Comparison of ENCODE assay signal across 8 cellular contexts in the genomic region with DNA sequence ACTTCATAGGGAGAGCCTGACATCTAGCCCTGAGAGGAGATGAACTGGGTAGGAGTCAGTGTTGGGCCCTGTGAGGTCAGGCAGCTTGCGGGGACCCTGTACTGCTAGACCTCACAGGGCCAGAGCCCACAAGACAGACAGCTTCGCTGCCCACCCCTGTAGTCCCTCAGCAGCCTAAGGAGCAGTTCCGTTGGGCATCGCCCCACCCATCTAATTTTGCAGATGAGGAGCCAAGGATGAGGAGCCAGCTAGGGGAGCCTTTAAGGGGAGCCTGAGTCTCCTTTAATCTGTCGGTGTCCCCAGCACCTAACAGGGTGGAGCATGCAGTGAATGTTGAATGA. TPM values are rescaled to one million over a fixed set of nuclear protein-coding genes. Genes with fewer than 3 reads are reported as not detected.
DNase-seq lines count a peak whose midpoint lies in the region; ATAC-seq, FAIRE-seq and TF ChIP-seq lines count a peak whose summit lies in the region.

No MANE protein-coding gene starts in this region.

- in situ Hi-C loops in IMR-90 (cut with MboI; ENCODE audit: low sequenced_read_pairs) (no loop called here), HepG2 (cut with HindIII; ENCODE audit: extremely low pct_ligation_motif_present, low pct_unique_long_range_greater_than_20kb) (no loop called here)

- DNase-seq in IMR-90 = peak; percentile 6
- no peak for DNase-seq in MCF 10A (ENCODE audit: unreplicated experiment)
- DNase-seq in HepG2 (ENCODE audit: low spot score) = no peak
- DNase-seq in NCI-H2029 (lab: John Stamatoyannopoulos, UW) = no peak
- no peak for DNase-seq in dermis blood vessel endothelial cell

- H3K27ac Mint-ChIP-seq in MCF 10A (ENCODE audit: low read depth, unreplicated experiment) = peak overlapping the region; percentile 99

- H3K27me3 ChIP-seq in IMR-90 (ENCODE audit: control insufficient read depth, insufficient read depth, low read length) (no peaks in the 10 kb centered on the region), HepG2 (ENCODE audit: control insufficient read depth in 1 of 2, insufficient read depth in 2 of 2, low read length in 2 of 2) (no peaks in the 10 kb centered on the region; a peak in 1 of 5 replicates), thymus (ENCODE audit: control insufficient read depth, insufficient read depth) (no peaks in the 10 kb centered on the region)

- no CpG with 5 or more reads among the region's 5 CpGs for WGBS in IMR-90 (ENCODE audit: extremely low coverage in 2 of 2, insufficient read length in 1 of 2), 2 experiments
- 0% methylated on average over 5 of the region's 5 CpGs for WGBS in HepG2 (ENCODE audit: low lambda C conversion rate)
- 31% methylated on average over 5 of the region's 5 CpGs for WGBS in thymus

- H2AK5ac ChIP-seq in IMR-90 (ENCODE audit: low read depth, low read length) = peak overlapping the region; percentile 71

- CTCF ChIA-PET in IMR-90 (lab: Yijun Ruan, JAX) (interaction anchor here (1.4 to 1.6 kb wide), 2 partner anchors 26 to 98 kb away, joined by 4 read pairs; no protein-coding TSS in a partner anchor), MCF 10A (lab: Yijun Ruan, JAX) (interaction anchor here (0.6 to 4.4 kb wide), 5 partner anchors 8 to 295 kb away, joined by 3 to 28 read pairs (median 3); no protein-coding TSS in a partner anchor), HepG2 (lab: Yijun Ruan, JAX; ENCODE audit: low intra/inter-chr PET ratio, low total read pairs) (no interaction called here)

- H3K56ac ChIP-seq in IMR-90 (ENCODE audit: extremely low read depth, insufficient read depth, low read length) = peak overlapping the region; percentile 54

- no peak for TF ChIP-seq EP300 in HepG2 (IDR thresholded peaks at IDR 0.05; ENCODE audit: low read depth in 2 of 2, low read length in 2 of 2)
- no peak for TF ChIP-seq EP300 in HepG2 (CRISPR knock-in tag; IDR thresholded peaks at IDR 0.05; ENCODE audit: borderline replicate concordance)

- peak overlapping the region; percentile 99 for H3K4me3 Mint-ChIP-seq in MCF 10A (ENCODE audit: unreplicated experiment)

- H3K27me3 Mint-ChIP-seq in MCF 10A (ENCODE audit: insufficient read depth, unreplicated experiment) = no peaks in the 10 kb centered on the region

- H3K36me3 ChIP-seq in IMR-90 (ENCODE audit: control insufficient read depth, insufficient read depth, low read length) (peaks cover 32% of the 10 kb centered on the region), HepG2 (replicated peaks in 1 of 2; ENCODE audit: control insufficient read depth in 1 of 2, insufficient read depth in 2 of 2, low read length in 2 of 2) (peaks cover 26 to 27% of the 10 kb centered on the region in 2 experiments), thymus (ENCODE audit: control insufficient read depth, insufficient read depth) (peaks cover 22% of the 10 kb centered on the region)

- H3K4me3 ChIP-seq in IMR-90 (ENCODE audit: insufficient read depth, low read depth, low read length) (peak overlapping the region; percentile 81), HepG2 (replicated peaks in 1 of 3; ENCODE audit: insufficient read depth in 1 of 3, low read depth in 2 of 3, low read length in 3 of 3) (peak overlapping the region; percentile 61 to 97 (median 87)), thymus (ENCODE audit: low read length) (peak overlapping the region; percentile 79)

- dilution Hi-C loops in IMR-90 (cut with HindIII; ENCODE audit: low sequenced_read_pairs, unreplicated experiment) = no loop called here

- H3K27ac ChIP-seq in IMR-90 (ENCODE audit: insufficient read depth, low read length) (peak overlapping the region; percentile 61), HepG2 (ENCODE audit: extremely low read length, insufficient read depth, low read length) (peak overlapping the region; percentile 45), thymus (ENCODE audit: low read depth) (no peak overlapping the region)

- peak overlapping the region; percentile 78 to 79 for H4K8ac ChIP-seq in IMR-90 (ENCODE audit: low read depth in 2 of 2, low read length in 2 of 2)

- peak overlapping the region; percentile 0 for H2AK9ac ChIP-seq in IMR-90 (replicated peaks; ENCODE audit: low read depth, low read length, poor library complexity)

- BruUV-seq in IMR-90 (replicated peaks; lab: Mats Ljungman, UMichigan) (no TSS peak), MCF 10A (replicated peaks; lab: Mats Ljungman, UMichigan) (no TSS peak), HepG2 (replicated peaks; lab: Mats Ljungman, UMichigan) (TSS peak; percentile 55)

- peaks cover 26% of the 10 kb centered on the region for H3K79me2 ChIP-seq in HepG2 (ENCODE audit: insufficient read depth, low read length)

- H4K5ac ChIP-seq in IMR-90 (ENCODE audit: low read depth, low read length) = peak overlapping the region; percentile 53

- no peak for TF ChIP-seq RAD21 in IMR-90 (IDR thresholded peaks at IDR 0.05; ENCODE audit: low read length)
- no peak for TF ChIP-seq RAD21 in HepG2 (CRISPR knock-in tag; IDR thresholded peaks at IDR 0.05)

- peak overlapping the region; percentile 87 for H3K4me2 ChIP-seq in IMR-90 (ENCODE audit: low read depth, low read length)
- peak overlapping the region; percentile 85 for H3K4me2 ChIP-seq in HepG2 (ENCODE audit: low read depth, low read length)

- H3K9me3 ChIP-seq in IMR-90 (ENCODE audit: control insufficient read depth, insufficient read depth, low read length) = no peaks in the 10 kb centered on the region
- H3K9me3 ChIP-seq in HepG2 (ENCODE audit: low read length) = no peaks in the 10 kb centered on the region
- no peaks in the 10 kb centered on the region for H3K9me3 ChIP-seq in thymus (ENCODE audit: control insufficient read depth)

- peak overlapping the region; percentile 2; the same call in 1 of the 2 replicates for H3K18ac ChIP-seq in IMR-90 (ENCODE audit: low read depth, low read length)

- H3K9me3 Mint-ChIP-seq in MCF 10A (ENCODE audit: unreplicated experiment) = no peaks in the 10 kb centered on the region

- POLR2A ChIA-PET in IMR-90 (lab: Charles Lee; ENCODE audit: unreplicated experiment) (interaction anchor here (0.7 to 2.1 kb wide), 2 partner anchors 16 to 25 kb away, joined by 8 to 15 read pairs; no protein-coding TSS in a partner anchor), MCF 10A (lab: Yijun Ruan, JAX) (interaction anchor here (0.6 to 8.3 kb wide), 12 partner anchors 8 to 1524 kb away, joined by 3 to 135 read pairs (median 5); a partner anchor contains a TSS), HepG2 (lab: Yijun Ruan, JAX) (interaction anchor here (1.3 to 6.6 kb wide), 13 partner anchors 9 to 237 kb away, joined by 4 to 104 read pairs (median 12); a partner anchor contains a TSS)

- intact Hi-C loops in IMR-90 (cut with micrococcal nuclease) (loop anchor here (2.0 kb wide), 1 partner anchor 16 kb away; a partner anchor contains a TSS), MCF 10A (cut with micrococcal nuclease) (no loop called here), HepG2 (cut with micrococcal nuclease; ENCODE audit: unreplicated experiment) (loop anchor here (1.0 to 5.0 kb wide), 5 partner anchors 16 to 103 kb away; a partner anchor contains a TSS)

- H2BK120ac ChIP-seq in IMR-90 (ENCODE audit: low read depth, low read length) = no peak overlapping the region

- H3K36me3 Mint-ChIP-seq in MCF 10A (ENCODE audit: insufficient read depth, unreplicated experiment) = peaks cover 38% of the 10 kb centered on the region

- peak overlapping the region; percentile 80; the same call in 1 of the 2 replicates for H3K23ac ChIP-seq in IMR-90 (ENCODE audit: low read depth, low read length)

- H4K91ac ChIP-seq in IMR-90 (ENCODE audit: insufficient read depth, low read depth, low read length) = peak overlapping the region; percentile 37

- H2AFZ ChIP-seq in IMR-90 (replicated peaks; ENCODE audit: low read length, poor library complexity) = peak overlapping the region; percentile 96
- H2AFZ ChIP-seq in HepG2 (ENCODE audit: low read length) = no peak overlapping the region

- no peak overlapping the region for H2BK20ac ChIP-seq in IMR-90 (ENCODE audit: low read depth, low read length)

- FAIRE-seq in HepG2 (lab: Jason Lieb, UNC) = peak; percentile 4

- H4K20me1 ChIP-seq in IMR-90 (ENCODE audit: insufficient read depth, low read length) = peaks cover 11% of the 10 kb centered on the region
- H4K20me1 ChIP-seq in HepG2 (ENCODE audit: insufficient read depth, low read length) = 0 out of 2 replicates have a peak, but pooled peaks cover 4% of the 10 kb centered on the region

- H3K4ac ChIP-seq in IMR-90 (ENCODE audit: low read depth, low read length) = peak overlapping the region; percentile 78

- TF ChIP-seq CTCF in IMR-90 (conservative IDR thresholded peaks at IDR 0.05; ENCODE audit: low read depth, low read length) (no peak), MCF 10A (IDR thresholded peaks at IDR 0.05; ENCODE audit: unreplicated experiment) (no peak), HepG2 (CRISPR knock-in tag; IDR thresholded peaks at IDR 0.05) (no peak)

- H2BK15ac ChIP-seq in IMR-90 (ENCODE audit: low read depth, low read length) = no peak overlapping the region

- peak overlapping the region; percentile 8 for H2BK5ac ChIP-seq in IMR-90 (ENCODE audit: low read depth, low read length, poor library complexity, severe bottlenecking)

- ATAC-seq in GM18907 (IDR thresholded peaks at IDR 0.05; ENCODE audit: unreplicated experiment) (peak; percentile 3), IMR-90 (ENCODE audit: low read depth) (peak; percentile 15), HepG2 (peak; percentile 29), HG03108 (IDR thresholded peaks at IDR 0.05; ENCODE audit: unreplicated experiment) (no peak)

- peak overlapping the region; percentile 92 for H3K14ac ChIP-seq in IMR-90 (replicated peaks; ENCODE audit: low read depth, low read length)

- peaks cover 14 to 54% of the 10 kb centered on the region in 2 experiments; a peak in 3 of 4 replicates for H3K79me1 ChIP-seq in IMR-90 (ENCODE audit: low read depth in 1 of 2, low read length in 2 of 2)

- H3K9ac ChIP-seq in IMR-90 (ENCODE audit: low read depth, low read length) (peak overlapping the region; percentile 84), HepG2 (ENCODE audit: insufficient read depth, low read depth, low read length) (peak overlapping the region; percentile 76)

- no peak for TF ChIP-seq POLR2A in IMR-90 (IDR thresholded peaks at IDR 0.05; ENCODE audit: low read depth, low read length)
- TF ChIP-seq POLR2A in HepG2 (IDR thresholded peaks at IDR 0.05; ENCODE audit: insufficient read depth in 1 of 2, low read depth in 2 of 2, low read length in 2 of 2) = no peak; a peak in 1 of 4 replicates

- peaks cover 6% of the 10 kb centered on the region for H3K4me1 ChIP-seq in IMR-90 (ENCODE audit: control insufficient read depth, insufficient read depth, low read length)
- H3K4me1 ChIP-seq in HepG2 (ENCODE audit: insufficient read depth, low read length) = peaks cover 18% of the 10 kb centered on the region
- peaks cover 9% of the 10 kb centered on the region for H3K4me1 ChIP-seq in thymus (ENCODE audit: control insufficient read depth, insufficient read depth, low read length)

- no peaks in the 10 kb centered on the region for H3K9me1 ChIP-seq in IMR-90 (ENCODE audit: insufficient read depth, low read length)

- H3K4me1 Mint-ChIP-seq in MCF 10A (ENCODE audit: insufficient read depth, unreplicated experiment) = peaks cover 7% of the 10 kb centered on the region

RNA-seq across cellular contexts. Expression of a gene that starts 0.8 kb away (rescaled TPM):
- total RNA-seq in IMR-90 (2012; rRNA removed) (80.3 and 88.0 TPM in 2 replicates), MCF 10A (2022) (184 and 198 TPM in 2 replicates), HepG2 (2016; rRNA removed; fragmentation: Illumina TruSeq; extraction: Trizol) (138 and 298 TPM in 2 replicates), dermis blood vessel endothelial cell (127 and 181 TPM in 2 replicates)
- polyA plus RNA-seq in IMR-90 (2012; rRNA removed) (126 and 131 TPM in 2 replicates), HepG2 (2011; rRNA removed) (189 and 206 TPM in 2 replicates), thymus (208 TPM)
- 136 and 158 TPM in 2 replicates for polyA plus RNA-seq in IMR-90 (2012; cell fraction: cytosol; rRNA removed)
- 224 and 380 TPM in 2 replicates for polyA plus RNA-seq in IMR-90 (2012; cell fraction: nucleus; rRNA removed; ENCODE audit: low replicate concordance)
- 52.9 and 59.0 TPM in 2 replicates for total RNA-seq in HepG2 (2016; cell fraction: cytosol; rRNA removed; fragmentation: Illumina TruSeq; extraction: Trizol; ENCODE audit: low read depth)
- total RNA-seq in HepG2 (2016; cell fraction: insoluble cytoplasmic fraction; rRNA removed; fragmentation: Illumina TruSeq; extraction: Trizol) = 109 and 318 TPM in 2 replicates
- total RNA-seq in HepG2 (2016; cell fraction: membrane; rRNA removed; fragmentation: Illumina TruSeq; extraction: Trizol) = 97.9 and 102 TPM in 2 replicates
- total RNA-seq in HepG2 (2016; cell fraction: nucleus; rRNA removed; fragmentation: Illumina TruSeq; extraction: Trizol) = 269 and 303 TPM in 2 replicates
- 123 and 178 TPM in 2 replicates for polyA plus RNA-seq in HepG2 (2011; cell fraction: cytosol; rRNA removed)
- 404 and 487 TPM in 2 replicates for polyA plus RNA-seq in HepG2 (2011; cell fraction: nucleus; rRNA removed)
- 180 and 205 TPM in 2 replicates for polyA plus RNA-seq in HepG2 (2012)
- 69.4 and 72.1 TPM in 2 replicates for polyA plus RNA-seq in HepG2 (2016; cell fraction: cytosol; fragmentation: Illumina TruSeq; extraction: Trizol; ENCODE audit: low read depth)
- 150 and 184 TPM in 2 replicates for polyA plus RNA-seq in HepG2 (2016; cell fraction: insoluble cytoplasmic fraction; fragmentation: Illumina TruSeq; extraction: Trizol; ENCODE audit: low read depth)
- polyA plus RNA-seq in HepG2 (2016; cell fraction: membrane; fragmentation: Illumina TruSeq; extraction: Trizol; ENCODE audit: low read depth) = 99.2 and 107 TPM in 2 replicates
- polyA plus RNA-seq in HepG2 (2016; cell fraction: nucleus; fragmentation: Illumina TruSeq; extraction: Trizol; ENCODE audit: insufficient read depth, low read depth) = 673 and 742 TPM in 2 replicates
- polyA minus RNA-seq in HepG2 (2011; rRNA and poly(A)+ RNA removed; ENCODE audit: low replicate concordance) = 135 and 165 TPM in 2 replicates
- 69.4 and 75.9 TPM in 2 replicates for polyA minus RNA-seq in HepG2 (2011; cell fraction: cytosol; rRNA and poly(A)+ RNA removed)
- 56.7 and 63.5 TPM in 2 replicates for polyA minus RNA-seq in HepG2 (2011; cell fraction: nucleus; rRNA and poly(A)+ RNA removed)

RNA-seq across cellular contexts. Expression of a gene that starts 16.7 kb away (rescaled TPM):
- 3.9 and 4.7 TPM in 2 replicates for total RNA-seq in IMR-90 (2012; rRNA removed)
- polyA plus RNA-seq in IMR-90 (2012; rRNA removed) = 38.6 and 39.9 TPM in 2 replicates
- polyA plus RNA-seq in IMR-90 (2012; cell fraction: cytosol; rRNA removed) = 21.8 and 35.0 TPM in 2 replicates
- polyA plus RNA-seq in IMR-90 (2012; cell fraction: nucleus; rRNA removed; ENCODE audit: low replicate concordance) = 206 and 313 TPM in 2 replicates
- total RNA-seq in MCF 10A (2022) = 27.3 and 31.5 TPM in 2 replicates
- total RNA-seq in HepG2 (2016; rRNA removed; fragmentation: Illumina TruSeq; extraction: Trizol) = 15.6 and 23.3 TPM in 2 replicates
- 22.5 and 27.1 TPM in 2 replicates for total RNA-seq in HepG2 (2016; cell fraction: cytosol; rRNA removed; fragmentation: Illumina TruSeq; extraction: Trizol; ENCODE audit: low read depth)
- 13.4 and 24.5 TPM in 2 replicates for total RNA-seq in HepG2 (2016; cell fraction: insoluble cytoplasmic fraction; rRNA removed; fragmentation: Illumina TruSeq; extraction: Trizol)
- total RNA-seq in HepG2 (2016; cell fraction: membrane; rRNA removed; fragmentation: Illumina TruSeq; extraction: Trizol) = 16.3 and 21.4 TPM in 2 replicates
- total RNA-seq in HepG2 (2016; cell fraction: nucleus; rRNA removed; fragmentation: Illumina TruSeq; extraction: Trizol) = 30.1 and 30.6 TPM in 2 replicates
- polyA plus RNA-seq in HepG2 (2011; rRNA removed) = 30.8 and 40.2 TPM in 2 replicates
- 15.2 and 19.8 TPM in 2 replicates for polyA plus RNA-seq in HepG2 (2011; cell fraction: cytosol; rRNA removed)
- polyA plus RNA-seq in HepG2 (2011; cell fraction: nucleus; rRNA removed) = 198 and 224 TPM in 2 replicates
- polyA plus RNA-seq in HepG2 (2012) = 35.0 and 37.6 TPM in 2 replicates
- 4.3 and 6.0 TPM in 2 replicates for polyA plus RNA-seq in HepG2 (2016; cell fraction: cytosol; fragmentation: Illumina TruSeq; extraction: Trizol; ENCODE audit: low read depth)
- 18.0 and 21.1 TPM in 2 replicates for polyA plus RNA-seq in HepG2 (2016; cell fraction: insoluble cytoplasmic fraction; fragmentation: Illumina TruSeq; extraction: Trizol; ENCODE audit: low read depth)
- polyA plus RNA-seq in HepG2 (2016; cell fraction: membrane; fragmentation: Illumina TruSeq; extraction: Trizol; ENCODE audit: low read depth) = 12.3 and 13.6 TPM in 2 replicates
- polyA plus RNA-seq in HepG2 (2016; cell fraction: nucleus; fragmentation: Illumina TruSeq; extraction: Trizol; ENCODE audit: insufficient read depth, low read depth) = 82.4 and 89.4 TPM in 2 replicates
- 44.5 and 55.4 TPM in 2 replicates for polyA minus RNA-seq in HepG2 (2011; rRNA and poly(A)+ RNA removed; ENCODE audit: low replicate concordance)
- polyA minus RNA-seq in HepG2 (2011; cell fraction: cytosol; rRNA and poly(A)+ RNA removed) = 10.5 and 11.6 TPM in 2 replicates
- polyA minus RNA-seq in HepG2 (2011; cell fraction: nucleus; rRNA and poly(A)+ RNA removed) = 36.8 and 48.6 TPM in 2 replicates
- 70.9 TPM for polyA plus RNA-seq in thymus
- total RNA-seq in dermis blood vessel endothelial cell = 9.4 and 13.0 TPM in 2 replicates

RNA-seq across cellular contexts. Expression of a gene that starts 24.1 kb away (rescaled TPM):
- total RNA-seq in IMR-90 (2012; rRNA removed) = 10.3 and 12.9 TPM in 2 replicates
- polyA plus RNA-seq in IMR-90 (2012; rRNA removed) = 50.2 and 58.8 TPM in 2 replicates
- 38.2 and 65.5 TPM in 2 replicates for polyA plus RNA-seq in IMR-90 (2012; cell fraction: cytosol; rRNA removed)
- polyA plus RNA-seq in IMR-90 (2012; cell fraction: nucleus; rRNA removed; ENCODE audit: low replicate concordance) = 162 and 355 TPM in 2 replicates
- total RNA-seq in MCF 10A (2022) = 245 and 251 TPM in 2 replicates
- total RNA-seq in HepG2 (2016; rRNA removed; fragmentation: Illumina TruSeq; extraction: Trizol) = 40.8 and 48.4 TPM in 2 replicates
- 36.9 and 45.8 TPM in 2 replicates for total RNA-seq in HepG2 (2016; cell fraction: cytosol; rRNA removed; fragmentation: Illumina TruSeq; extraction: Trizol; ENCODE audit: low read depth)
- 42.8 and 43.7 TPM in 2 replicates for total RNA-seq in HepG2 (2016; cell fraction: insoluble cytoplasmic fraction; rRNA removed; fragmentation: Illumina TruSeq; extraction: Trizol)
- 52.1 and 54.1 TPM in 2 replicates for total RNA-seq in HepG2 (2016; cell fraction: membrane; rRNA removed; fragmentation: Illumina TruSeq; extraction: Trizol)
- 63.4 and 92.7 TPM in 2 replicates for total RNA-seq in HepG2 (2016; cell fraction: nucleus; rRNA removed; fragmentation: Illumina TruSeq; extraction: Trizol)
- 55.1 and 63.9 TPM in 2 replicates for polyA plus RNA-seq in HepG2 (2011; rRNA removed)
- polyA plus RNA-seq in HepG2 (2011; cell fraction: cytosol; rRNA removed) = 23.4 and 26.4 TPM in 2 replicates
- 475 and 487 TPM in 2 replicates for polyA plus RNA-seq in HepG2 (2011; cell fraction: nucleus; rRNA removed)
- polyA plus RNA-seq in HepG2 (2012) = 130 and 201 TPM in 2 replicates
- polyA plus RNA-seq in HepG2 (2016; cell fraction: cytosol; fragmentation: Illumina TruSeq; extraction: Trizol; ENCODE audit: low read depth) = 25.5 and 29.6 TPM in 2 replicates
- polyA plus RNA-seq in HepG2 (2016; cell fraction: insoluble cytoplasmic fraction; fragmentation: Illumina TruSeq; extraction: Trizol; ENCODE audit: low read depth) = 97.1 and 152 TPM in 2 replicates
- polyA plus RNA-seq in HepG2 (2016; cell fraction: membrane; fragmentation: Illumina TruSeq; extraction: Trizol; ENCODE audit: low read depth) = 65.4 and 76.8 TPM in 2 replicates
- 346 and 353 TPM in 2 replicates for polyA plus RNA-seq in HepG2 (2016; cell fraction: nucleus; fragmentation: Illumina TruSeq; extraction: Trizol; ENCODE audit: insufficient read depth, low read depth)
- 36.7 and 65.3 TPM in 2 replicates for polyA minus RNA-seq in HepG2 (2011; rRNA and poly(A)+ RNA removed; ENCODE audit: low replicate concordance)
- polyA minus RNA-seq in HepG2 (2011; cell fraction: cytosol; rRNA and poly(A)+ RNA removed) = 77.5 and 78.1 TPM in 2 replicates
- 171 and 176 TPM in 2 replicates for polyA minus RNA-seq in HepG2 (2011; cell fraction: nucleus; rRNA and poly(A)+ RNA removed)
- 83.6 TPM for polyA plus RNA-seq in thymus
- 33.5 and 74.3 TPM in 2 replicates for total RNA-seq in dermis blood vessel endothelial cell

RNA-seq across cellular contexts. Expression of a gene that starts 31.4 kb away (rescaled TPM):
- under 0.01 TPM in 1 of 2 replicates, not detected in the other for total RNA-seq in IMR-90 (2012; rRNA removed)
- polyA plus RNA-seq in IMR-90 (2012; rRNA removed) = 0.56 and 0.63 TPM in 2 replicates
- 0.35 and 0.36 TPM in 2 replicates for polyA plus RNA-seq in IMR-90 (2012; cell fraction: cytosol; rRNA removed)
- polyA plus RNA-seq in IMR-90 (2012; cell fraction: nucleus; rRNA removed; ENCODE audit: low replicate concordance) = 6.0 and 9.8 TPM in 2 replicates
- total RNA-seq in MCF 10A (2022) = 0.23 and 1.7 TPM in 2 replicates
- total RNA-seq in HepG2 (2016; rRNA removed; fragmentation: Illumina TruSeq; extraction: Trizol) = 0.70 and 3.2 TPM in 2 replicates
- 1.1 and 1.9 TPM in 2 replicates for total RNA-seq in HepG2 (2016; cell fraction: cytosol; rRNA removed; fragmentation: Illumina TruSeq; extraction: Trizol; ENCODE audit: low read depth)
- 0.30 and 2.0 TPM in 2 replicates for total RNA-seq in HepG2 (2016; cell fraction: insoluble cytoplasmic fraction; rRNA removed; fragmentation: Illumina TruSeq; extraction: Trizol)
- 0.65 and 1.3 TPM in 2 replicates for total RNA-seq in HepG2 (2016; cell fraction: membrane; rRNA removed; fragmentation: Illumina TruSeq; extraction: Trizol)
- total RNA-seq in HepG2 (2016; cell fraction: nucleus; rRNA removed; fragmentation: Illumina TruSeq; extraction: Trizol) = 4.8 and 6.9 TPM in 2 replicates
- 12.5 and 16.4 TPM in 2 replicates for polyA plus RNA-seq in HepG2 (2011; rRNA removed)
- polyA plus RNA-seq in HepG2 (2011; cell fraction: cytosol; rRNA removed) = 2.7 and 2.9 TPM in 2 replicates
- polyA plus RNA-seq in HepG2 (2011; cell fraction: nucleus; rRNA removed) = 149 and 332 TPM in 2 replicates
- 31.5 and 57.2 TPM in 2 replicates for polyA plus RNA-seq in HepG2 (2012)
- polyA plus RNA-seq in HepG2 (2016; cell fraction: cytosol; fragmentation: Illumina TruSeq; extraction: Trizol; ENCODE audit: low read depth) = 0.51 TPM in 2 replicates
- polyA plus RNA-seq in HepG2 (2016; cell fraction: insoluble cytoplasmic fraction; fragmentation: Illumina TruSeq; extraction: Trizol; ENCODE audit: low read depth) = 1.3 and 1.5 TPM in 2 replicates
- polyA plus RNA-seq in HepG2 (2016; cell fraction: membrane; fragmentation: Illumina TruSeq; extraction: Trizol; ENCODE audit: low read depth) = 0.87 and 1.9 TPM in 2 replicates
- 55.1 and 58.0 TPM in 2 replicates for polyA plus RNA-seq in HepG2 (2016; cell fraction: nucleus; fragmentation: Illumina TruSeq; extraction: Trizol; ENCODE audit: insufficient read depth, low read depth)
- 1.4 and 6.4 TPM in 2 replicates for polyA minus RNA-seq in HepG2 (2011; rRNA and poly(A)+ RNA removed; ENCODE audit: low replicate concordance)
- 0.59 and 1.4 TPM in 2 replicates for polyA minus RNA-seq in HepG2 (2011; cell fraction: cytosol; rRNA and poly(A)+ RNA removed)
- 26.7 and 30.8 TPM in 2 replicates for polyA minus RNA-seq in HepG2 (2011; cell fraction: nucleus; rRNA and poly(A)+ RNA removed)
- 1.2 TPM for polyA plus RNA-seq in thymus
- total RNA-seq in dermis blood vessel endothelial cell = not detected in 2 replicates
